ENCODE assay signal across 21 cellular contexts in genomic region chr3:142817897-142818296, GRCh38.
"Had no signal": no experiment of that assay in that cellular context is flagged by ENCODE, and none has a peak within 500 bp of the region (broad histone marks: within the 10 kb centered on the region; RNA-seq: fewer than 3 reads in every experiment).

No MANE protein-coding gene starts in this region.

- H3K4me3 ChIP-seq: heart right ventricle, left lung, lung, psoas muscle, sigmoid colon, skin epidermis, testis, tibial nerve, upper lobe of right lung, vagina had no signal

- H3K27ac ChIP-seq: heart right ventricle, left lung, psoas muscle, sigmoid colon, skin epidermis, testis, tibial nerve, upper lobe of right lung, vagina had no signal

- H3K4me1 ChIP-seq: left lung, psoas muscle, testis, tibial nerve, upper lobe of right lung, vagina had no signal

- DNase-seq: effector memory CD4-positive, alpha-beta T cell; heart right ventricle; hypothalamus; islet precursor cell; left lung; mesendoderm; naive B cell; psoas muscle; retina; sigmoid colon; stimulated activated CD4-positive, alpha-beta T cell treated with anti-CD3 and anti-CD28 coated beads, Interleukin-2, amount 100 ng/mL, for 24 hours; stimulated activated CD4-positive, alpha-beta T cell treated with anti-CD3 and anti-CD28 coated beads, Interleukin-4, amount 100 ng/mL, for 4 hours; stimulated activated naive B cell treated with anti-CD40 and anti-IgM and Interleukin-4, amounts not matched to agents 10 μg/mL and 1 μg/mL and 100 μg/mL, for 72 hours; stimulated activated naive CD8-positive, alpha-beta T cell treated with anti-CD3 and anti-CD28 coated beads, Interleukin-15, amount 100 ng/mL, for 72 hours; testis; upper lobe of right lung had no signal

- H3K27me3 ChIP-seq: heart right ventricle, left lung, sigmoid colon, testis, tibial nerve, upper lobe of right lung, vagina had no signal

- H3K36me3 ChIP-seq: left lung, sigmoid colon, tibial nerve, upper lobe of right lung, vagina had no signal

- H3K9me3 ChIP-seq: heart right ventricle, left lung, psoas muscle, sigmoid colon, testis, tibial nerve, upper lobe of right lung, vagina had no signal

- ATAC-seq: esophagus mucosa; psoas muscle; stimulated activated naive B cell treated with anti-CD40 and anti-IgM and Interleukin-4, amounts not matched to agents 10 μg/mL and 1 μg/mL and 100 μg/mL, for 72 hours; stimulated activated naive CD8-positive, alpha-beta T cell treated with anti-CD3 and anti-CD28 coated beads, Interleukin-15, amount 100 ng/mL, for 72 hours; upper lobe of right lung had no signal
